In the genomic region with DNA sequence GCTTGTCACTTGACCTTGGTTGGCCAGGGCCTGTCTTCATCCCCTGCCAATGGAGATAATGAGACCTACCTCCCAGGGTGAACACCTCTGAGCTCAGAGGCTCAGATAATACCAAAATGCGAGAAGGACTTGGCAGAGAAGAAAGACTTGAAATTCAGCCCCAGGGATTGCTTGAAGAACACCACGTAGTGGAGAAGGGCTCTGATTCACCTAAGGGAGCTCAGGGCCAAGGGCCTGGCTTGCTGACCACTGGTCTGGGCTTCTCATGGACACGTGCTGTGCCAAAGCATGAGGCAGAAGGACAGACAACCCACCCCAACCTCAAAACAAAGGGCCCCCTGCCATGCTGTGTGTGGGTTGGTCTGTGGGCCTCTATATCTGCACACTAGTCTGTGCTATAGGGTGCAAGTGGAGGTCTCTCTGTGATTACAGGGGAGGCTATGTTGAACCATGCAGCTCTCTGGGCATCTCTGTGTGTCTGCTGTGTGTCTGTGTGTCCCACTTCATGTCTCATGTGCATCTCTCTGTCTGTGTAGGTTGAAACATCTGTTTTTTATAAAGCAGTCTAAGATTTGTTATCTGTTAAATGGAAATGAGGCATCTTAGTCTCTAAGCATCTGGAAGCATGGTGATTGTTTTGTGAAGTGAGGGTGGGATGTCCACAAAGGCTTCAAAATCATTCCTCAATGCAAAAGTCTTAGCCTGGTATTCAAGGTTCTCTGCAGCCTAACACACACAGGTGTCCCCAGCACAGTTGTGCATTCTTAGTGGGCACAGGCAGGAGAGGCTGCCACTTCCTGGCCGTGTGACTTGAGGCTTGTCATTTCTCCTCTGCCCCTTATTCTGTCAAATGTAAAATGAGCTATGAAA, we compare ENCODE assay signal across 15 cellular contexts.
DNase-seq lines count a peak whose midpoint lies in the region; ATAC-seq and TF ChIP-seq lines count a peak whose summit lies in the region.
"Had no signal": no experiment of that assay in that cellular context is flagged by ENCODE, and none has a peak within 500 bp of the region (broad histone marks: within the 10 kb centered on the region; RNA-seq: fewer than 3 reads in every experiment).

No MANE protein-coding gene starts in this region.

- H3K4me1 ChIP-seq in BLaER1: peaks cover 28% of the 10 kb centered on the region
- peaks cover 25% of the 10 kb centered on the region for H3K4me1 ChIP-seq in CD8-positive, alpha-beta memory T cell (ENCODE audit: insufficient read depth, low read length)

- POLR2A ChIA-PET in CD8-positive, alpha-beta memory T cell (lab: Charles Lee): no interaction called here
- POLR2A ChIA-PET in activated CD8-positive, alpha-beta T cell treated with anti-CD3 and anti-CD28 coated beads for 36 hours (lab: Charles Lee): interaction anchor here (0.6 kb wide), 1 partner anchor 9 kb away, joined by 3 read pairs; no protein-coding TSS in a partner anchor

- H3K4me2 ChIP-seq in BLaER1: peak overlapping the region; percentile 19

- H3K27me3 ChIP-seq in BLaER1: no peaks in the 10 kb centered on the region
- H3K27me3 ChIP-seq in CD8-positive, alpha-beta memory T cell (ENCODE audit: insufficient read depth, low read length, poor library complexity, severe bottlenecking): no peaks in the 10 kb centered on the region
- H3K27me3 ChIP-seq in MG63: no peaks in the 10 kb centered on the region

- ATAC-seq in activated CD8-positive, alpha-beta T cell treated with anti-CD3 and anti-CD28 coated beads for 36 hours: no peak
- ATAC-seq in GM18907 (IDR thresholded peaks at IDR 0.05; ENCODE audit: unreplicated experiment): no peak
- ATAC-seq in GM21526 (IDR thresholded peaks at IDR 0.05; ENCODE audit: low FRiP score, unreplicated experiment): no peak

- TF ChIP-seq CTCF in activated CD8-positive, alpha-beta T cell treated with anti-CD3 and anti-CD28 coated beads for 36 hours (IDR thresholded peaks at IDR 0.05): no peak

- CTCF ChIA-PET in CD8-positive, alpha-beta memory T cell (lab: Charles Lee): no interaction called here
- CTCF ChIA-PET in activated CD8-positive, alpha-beta T cell treated with anti-CD3 and anti-CD28 coated beads for 36 hours (lab: Charles Lee): interaction anchor here (1.7 kb wide), 1 partner anchor 173 kb away, joined by 4 read pairs; no protein-coding TSS in a partner anchor

- no peaks in the 10 kb centered on the region for H3K9me3 ChIP-seq in BLaER1
- H3K9me3 ChIP-seq in CD8-positive, alpha-beta memory T cell (ENCODE audit: low read length): no peaks in the 10 kb centered on the region
- no peaks in the 10 kb centered on the region for H3K9me3 ChIP-seq in MG63

- H3K36me3 ChIP-seq in BLaER1 (no peaks in the 10 kb centered on the region), MG63 (no peaks in the 10 kb centered on the region)
- no peaks in the 10 kb centered on the region for H3K36me3 ChIP-seq in CD8-positive, alpha-beta memory T cell (ENCODE audit: insufficient read depth, low read length)

- intact Hi-C loops in activated CD8-positive, alpha-beta T cell treated with anti-CD3 and anti-CD28 coated beads for 36 hours (cut with micrococcal nuclease): no loop called here

- no peaks in the 10 kb centered on the region for H3K36me3 Mint-ChIP-seq in CD8-positive, alpha-beta memory T cell
- no peaks in the 10 kb centered on the region for H3K36me3 Mint-ChIP-seq in activated CD8-positive, alpha-beta T cell treated with anti-CD3 and anti-CD28 coated beads for 36 hours (ENCODE audit: low read depth)

- no peak overlapping the region for H3K9ac ChIP-seq in BLaER1

- H3K27me3 Mint-ChIP-seq in CD8-positive, alpha-beta memory T cell: no peaks in the 10 kb centered on the region
- H3K27me3 Mint-ChIP-seq in activated CD8-positive, alpha-beta T cell treated with anti-CD3 and anti-CD28 coated beads for 36 hours: no peaks in the 10 kb centered on the region

- peak overlapping the region in 7 of 8 donors; percentile 4 to 94 (median 53) for H3K27ac Mint-ChIP-seq in CD8-positive, alpha-beta memory T cell
- no peak overlapping the region for H3K27ac Mint-ChIP-seq in activated CD8-positive, alpha-beta T cell treated with anti-CD3 and anti-CD28 coated beads for 36 hours

- no peaks in the 10 kb centered on the region for H4K20me1 ChIP-seq in BLaER1

- H3K4me3 Mint-ChIP-seq in CD8-positive, alpha-beta memory T cell: no peak overlapping the region
- H3K4me3 Mint-ChIP-seq in activated CD8-positive, alpha-beta T cell treated with anti-CD3 and anti-CD28 coated beads for 36 hours: no peak overlapping the region

- DNase-seq in CD8-positive, alpha-beta memory T cell: no peak
- peak; percentile 75 for DNase-seq in MG63
- DNase-seq in activated CD8-positive, alpha-beta T cell treated with anti-CD3 and anti-CD28 coated beads for 36 hours: peak; percentile 11
- DNase-seq in OCI-M1 (lab: John Stamatoyannopoulos, UW): no peak
- DNase-seq: ACHN, AML-193, Calu3, KG1, NCI-H1105, NCI-H1694, NCI-H510A treated with DMSO at 0.1 percent for 48 hours, NCI-H82 had no signal

- no peak overlapping the region for H3K4me3 ChIP-seq in BLaER1
- H3K4me3 ChIP-seq in CD8-positive, alpha-beta memory T cell (ENCODE audit: low read length): no peak overlapping the region
- H3K4me3 ChIP-seq in MG63: no peak overlapping the region

- H3K4me1 Mint-ChIP-seq in CD8-positive, alpha-beta memory T cell: peaks cover 23 to 37% (median 29%) of the 10 kb centered on the region in 3 donors
- peaks cover 24% of the 10 kb centered on the region for H3K4me1 Mint-ChIP-seq in activated CD8-positive, alpha-beta T cell treated with anti-CD3 and anti-CD28 coated beads for 36 hours (ENCODE audit: low read depth)

- no peak overlapping the region for H3K27ac ChIP-seq in BLaER1
- no peak overlapping the region for H3K27ac ChIP-seq in CD8-positive, alpha-beta memory T cell (ENCODE audit: low read depth, low read length)

- no peaks in the 10 kb centered on the region for H3K9me3 Mint-ChIP-seq in CD8-positive, alpha-beta memory T cell
- no peaks in the 10 kb centered on the region for H3K9me3 Mint-ChIP-seq in activated CD8-positive, alpha-beta T cell treated with anti-CD3 and anti-CD28 coated beads for 36 hours

Comparison
In these comparisons a context has a peak if more than half of its experiments do, and no peak if none do; other contexts are left out.
1. DNase-seq: peak in MG63 (single experiment) and activated CD8-positive, alpha-beta T cell treated with anti-CD3 and anti-CD28 coated beads for 36 hours (single experiment); none in CD8-positive, alpha-beta memory T cell (0 of 5) and OCI-M1 (single experiment).